12 cellular contexts compared by ENCODE assay signal in genomic region chr1:183898001-183898396, GRCh38.
DNase-seq lines count a peak whose midpoint lies in the region; ATAC-seq lines count a peak whose summit lies in the region.
"Had no signal": no experiment of that assay in that cellular context is flagged by ENCODE, and none has a peak within 500 bp of the region (broad histone marks: within the 10 kb centered on the region; RNA-seq: fewer than 3 reads in every experiment).

No MANE protein-coding gene starts in this region.

- intact Hi-C loops in activated T-helper 2 cell treated with anti-CD3 and anti-CD28 coated beads, Interferon-gamma antibody, Interleukin-2, Interleukin-4, amounts not matched to agents 10 μg/mL and 5 μg/mL and 100 μg/mL, durations not matched to agents 14 hours and 24 hours and 36 hours (cut with micrococcal nuclease) = loop anchor here (5.0 kb wide), 1 partner anchor 56 kb away; no protein-coding TSS in a partner anchor

- peak overlapping the region; percentile 29 for H3K27ac Mint-ChIP-seq in central memory CD8-positive, alpha-beta T cell (ENCODE audit: low read depth)
- H3K27ac Mint-ChIP-seq in activated T-helper 2 cell treated with anti-CD3 and anti-CD28 coated beads, Interferon-gamma antibody, Interleukin-2, Interleukin-4, amounts not matched to agents 10 μg/mL and 5 μg/mL and 100 μg/mL, durations not matched to agents 14 hours and 24 hours and 36 hours = no peak overlapping the region
- H3K27ac Mint-ChIP-seq: activated naive CD8-positive, alpha-beta T cell treated with anti-CD3 and anti-CD28 coated beads, Interleukin-2, amount 10 ng/mL, durations not matched to agents 7 days and 5 days had no signal

- peak overlapping the region; percentile 36; the same call in 1 of the 2 replicates for H3K4me3 ChIP-seq in GM08714 (ENCODE audit: low read length)
- H3K4me3 ChIP-seq: left lung had no signal

- H3K9me3 Mint-ChIP-seq in central memory CD8-positive, alpha-beta T cell = no peaks in the 10 kb centered on the region
- H3K9me3 Mint-ChIP-seq in activated T-helper 2 cell treated with anti-CD3 and anti-CD28 coated beads, Interferon-gamma antibody, Interleukin-2, Interleukin-4, amounts not matched to agents 10 μg/mL and 5 μg/mL and 100 μg/mL, durations not matched to agents 14 hours and 24 hours and 36 hours = no peaks in the 10 kb centered on the region

- ATAC-seq in GM21381 (IDR thresholded peaks at IDR 0.05; ENCODE audit: unreplicated experiment) (peak; percentile 11), HG03066 (IDR thresholded peaks at IDR 0.05; ENCODE audit: low read depth, unreplicated experiment) (peak; percentile 18)
- ATAC-seq in central memory CD8-positive, alpha-beta T cell (replicated peaks; ENCODE audit: extremely low read depth, poor library complexity, severe bottlenecking) = no peak
- ATAC-seq: left lung; stimulated activated naive CD8-positive, alpha-beta T cell treated with anti-CD3 and anti-CD28 coated beads, Interleukin-15, Interleukin-2, amounts not matched to agents 100 U/mL and 50 U/mL, for 24 hours had no signal

- H3K4me1 Mint-ChIP-seq in central memory CD8-positive, alpha-beta T cell = no peaks in the 10 kb centered on the region
- H3K4me1 Mint-ChIP-seq in activated T-helper 2 cell treated with anti-CD3 and anti-CD28 coated beads, Interferon-gamma antibody, Interleukin-2, Interleukin-4, amounts not matched to agents 10 μg/mL and 5 μg/mL and 100 μg/mL, durations not matched to agents 14 hours and 24 hours and 36 hours (ENCODE audit: low read depth) = peaks cover 22% of the 10 kb centered on the region

- H3K4me3 Mint-ChIP-seq in central memory CD8-positive, alpha-beta T cell = no peak overlapping the region
- no peak overlapping the region for H3K4me3 Mint-ChIP-seq in activated T-helper 2 cell treated with anti-CD3 and anti-CD28 coated beads, Interferon-gamma antibody, Interleukin-2, Interleukin-4, amounts not matched to agents 10 μg/mL and 5 μg/mL and 100 μg/mL, durations not matched to agents 14 hours and 24 hours and 36 hours (ENCODE audit: low read depth)
- H3K4me3 Mint-ChIP-seq: activated naive CD8-positive, alpha-beta T cell treated with anti-CD3 and anti-CD28 coated beads, Interleukin-2, amount 10 ng/mL, durations not matched to agents 7 days and 5 days had no signal

- DNase-seq in central memory CD8-positive, alpha-beta T cell (ENCODE audit: low spot score in 2 of 2) = no peak
- DNase-seq in HCEC 1CT = no peak
- no peak for DNase-seq in NCI-H1105 (lab: John Stamatoyannopoulos, UW)
- DNase-seq in NCI-H69 (lab: John Stamatoyannopoulos, UW) = no peak
- no peak for DNase-seq in activated T-helper 2 cell treated with anti-CD3 and anti-CD28 coated beads, Interferon-gamma antibody, Interleukin-2, Interleukin-4, amounts not matched to agents 10 μg/mL and 5 μg/mL and 100 μg/mL, durations not matched to agents 14 hours and 24 hours and 36 hours (ENCODE audit: low spot score)
- DNase-seq: activated naive CD8-positive, alpha-beta T cell treated with anti-CD3 and anti-CD28 coated beads, Interleukin-2, amount 10 ng/mL, durations not matched to agents 7 days and 5 days; left lung; stimulated activated CD4-positive, alpha-beta T cell treated with anti-CD3 and anti-CD28 coated beads, Interleukin-15, amount 100 ng/mL, for 24 hours; stimulated activated naive CD8-positive, alpha-beta T cell treated with anti-CD3 and anti-CD28 coated beads, Interleukin-15, Interleukin-2, amounts not matched to agents 100 U/mL and 50 U/mL, for 24 hours had no signal

- H3K27me3 Mint-ChIP-seq in central memory CD8-positive, alpha-beta T cell = no peaks in the 10 kb centered on the region
- H3K27me3 Mint-ChIP-seq in activated T-helper 2 cell treated with anti-CD3 and anti-CD28 coated beads, Interferon-gamma antibody, Interleukin-2, Interleukin-4, amounts not matched to agents 10 μg/mL and 5 μg/mL and 100 μg/mL, durations not matched to agents 14 hours and 24 hours and 36 hours (ENCODE audit: low read depth) = no peaks in the 10 kb centered on the region

- no peaks in the 10 kb centered on the region for H3K36me3 Mint-ChIP-seq in central memory CD8-positive, alpha-beta T cell (ENCODE audit: insufficient read depth)
- H3K36me3 Mint-ChIP-seq in activated T-helper 2 cell treated with anti-CD3 and anti-CD28 coated beads, Interferon-gamma antibody, Interleukin-2, Interleukin-4, amounts not matched to agents 10 μg/mL and 5 μg/mL and 100 μg/mL, durations not matched to agents 14 hours and 24 hours and 36 hours (ENCODE audit: low read depth) = peaks cover 4% of the 10 kb centered on the region
